29 cellular contexts compared by ENCODE assay signal in the genomic region with DNA sequence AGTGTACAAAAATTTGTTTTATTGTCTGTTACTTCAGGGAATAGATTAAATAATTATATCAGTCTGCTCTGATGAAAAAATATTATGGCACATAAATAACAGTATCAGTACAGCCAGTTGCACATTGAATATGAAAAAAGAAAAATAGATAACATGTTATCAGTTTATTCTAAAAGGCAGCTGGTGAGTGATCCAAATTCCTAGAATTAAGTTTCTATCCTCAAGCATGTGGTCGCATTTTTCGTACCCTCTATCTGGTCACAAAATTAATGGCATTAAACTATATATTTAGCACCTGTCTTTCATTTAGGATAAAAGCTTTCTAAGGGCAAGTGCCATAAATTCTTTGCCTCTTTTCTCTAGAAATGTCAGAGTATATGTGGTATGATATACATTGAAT.
"Had no signal": no experiment of that assay in that cellular context is flagged by ENCODE, and none has a peak within 500 bp of the region (broad histone marks: within the 10 kb centered on the region; RNA-seq: fewer than 3 reads in every experiment).

No MANE protein-coding gene starts in this region.

- H3K4me3 ChIP-seq: left ventricle myocardium inferior, lung, mucosa of descending colon, pancreas, prostate gland, skin epidermis, stomach, testis, thyroid gland, transverse colon, upper lobe of left lung had no signal

- H3K4me1 Mint-ChIP-seq: naive thymus-derived CD4-positive, alpha-beta T cell; neural crest cell; stimulated activated naive B cell treated with anti-CD40 and anti-IgM and Interleukin-4, amounts not matched to agents 10 μg/mL and 1 μg/mL and 100 μg/mL, for 72 hours had no signal

- DNase-seq: hypothalamus; islet precursor cell; left ventricle myocardium inferior; mesendoderm; midbrain; mucosa of descending colon; naive thymus-derived CD4-positive, alpha-beta T cell; nucleus accumbens; pancreas; posterior cingulate gyrus; retina; right cardiac atrium; stimulated activated CD4-positive, alpha-beta T cell treated with anti-CD3 and anti-CD28 coated beads, Interleukin-12 subunit alpha, Interleukin-12 subunit beta, amount 100 ng/mL, for 4 hours; stimulated activated CD4-positive, alpha-beta T cell treated with anti-CD3 and anti-CD28 coated beads, Interleukin-15, amount 100 ng/mL, for 24 hours; stimulated activated CD4-positive, alpha-beta T cell treated with anti-CD3 and anti-CD28 coated beads, Interleukin-2, amount 100 ng/mL, for 24 hours; stimulated activated CD4-positive, alpha-beta T cell treated with anti-CD3 and anti-CD28 coated beads, Interleukin-4, amount 100 ng/mL, for 1 hour; stimulated activated naive B cell treated with anti-CD40 and anti-IgM and Interleukin-4, amounts not matched to agents 10 μg/mL and 1 μg/mL and 100 μg/mL, for 72 hours; stimulated activated naive CD8-positive, alpha-beta T cell treated with anti-CD3 and anti-CD28 coated beads, Interleukin-15, Interleukin-2, amounts not matched to agents 100 U/mL and 50 U/mL, for 24 hours; stomach; testis; thyroid gland; transverse colon; upper lobe of left lung had no signal

- H3K9me3 ChIP-seq: mucosa of descending colon, pancreas, prostate gland, testis, thyroid gland, transverse colon had no signal

- H3K27me3 Mint-ChIP-seq: naive thymus-derived CD4-positive, alpha-beta T cell; natural killer cell treated with Interleukin-12 subunit alpha and Interleukin-12 subunit beta and Interleukin-15 and Interleukin-18, amount 100 ng/mL, for 72 hours; stimulated activated naive B cell treated with anti-CD40 and anti-IgM and Interleukin-4, amounts not matched to agents 10 μg/mL and 1 μg/mL and 100 μg/mL, for 72 hours had no signal

- H3K27ac Mint-ChIP-seq: naive thymus-derived CD4-positive, alpha-beta T cell; natural killer cell treated with Interleukin-12 subunit alpha and Interleukin-12 subunit beta and Interleukin-15 and Interleukin-18, amount 100 ng/mL, for 72 hours; stimulated activated naive B cell treated with anti-CD40 and anti-IgM and Interleukin-4, amounts not matched to agents 10 μg/mL and 1 μg/mL and 100 μg/mL, for 72 hours had no signal

- H3K4me3 Mint-ChIP-seq: naive thymus-derived CD4-positive, alpha-beta T cell; natural killer cell treated with Interleukin-12 subunit alpha and Interleukin-12 subunit beta and Interleukin-15 and Interleukin-18, amount 100 ng/mL, for 72 hours; neural crest cell; stimulated activated naive B cell treated with anti-CD40 and anti-IgM and Interleukin-4, amounts not matched to agents 10 μg/mL and 1 μg/mL and 100 μg/mL, for 72 hours had no signal

- ATAC-seq: mucosa of descending colon; naive thymus-derived CD4-positive, alpha-beta T cell; natural killer cell treated with Interleukin-12 subunit alpha and Interleukin-12 subunit beta and Interleukin-15 and Interleukin-18, amount 100 ng/mL, for 72 hours; pancreas; right cardiac atrium; sciatic nerve; stimulated activated naive B cell treated with anti-CD40 and anti-IgM and Interleukin-4, amounts not matched to agents 10 μg/mL and 1 μg/mL and 100 μg/mL, for 72 hours; stimulated activated naive CD8-positive, alpha-beta T cell treated with anti-CD3 and anti-CD28 coated beads, Interleukin-15, Interleukin-2, amounts not matched to agents 100 U/mL and 50 U/mL, for 24 hours had no signal

- H3K36me3 ChIP-seq: left ventricle myocardium inferior, pancreas, prostate gland, stomach, thyroid gland, transverse colon, upper lobe of left lung had no signal

- H3K27ac ChIP-seq: left ventricle myocardium inferior, pancreas, prostate gland, skin epidermis, stomach, testis, thyroid gland, transverse colon, upper lobe of left lung had no signal

- H3K27me3 ChIP-seq: pancreas, stomach, testis, thyroid gland, transverse colon, upper lobe of left lung had no signal

- H3K36me3 Mint-ChIP-seq: stimulated activated naive B cell treated with anti-CD40 and anti-IgM and Interleukin-4, amounts not matched to agents 10 μg/mL and 1 μg/mL and 100 μg/mL, for 72 hours had no signal

- H3K4me1 ChIP-seq: left ventricle myocardium inferior, pancreas, prostate gland, stomach, testis, thyroid gland, transverse colon, upper lobe of left lung had no signal
